ENCODE assay signal across 18 cellular contexts in genomic region chr11:12806113-12806512, GRCh38.
DNase-seq lines count a peak whose midpoint lies in the region; ATAC-seq, FAIRE-seq and TF ChIP-seq lines count a peak whose summit lies in the region.
"Had no signal": no experiment of that assay in that cellular context is flagged by ENCODE, and none has a peak within 500 bp of the region (broad histone marks: within the 10 kb centered on the region; RNA-seq: fewer than 3 reads in every experiment).

No MANE protein-coding gene starts in this region.

- H3K4me1 Mint-ChIP-seq in astrocyte (ENCODE audit: low read depth, unreplicated experiment): peaks cover 79% of the 10 kb centered on the region
- peaks cover 79% of the 10 kb centered on the region for H3K4me1 Mint-ChIP-seq in neural progenitor cell
- H3K4me1 Mint-ChIP-seq: CD8-positive, alpha-beta memory T cell had no signal

- ATAC-seq in lung (ENCODE audit: insufficient read depth, low FRiP score): no peak
- ATAC-seq: activated T-cell treated with anti-CD3 and anti-CD28 coated beads, Interleukin-2, amount 50 U/mL, for 72 hours; heart left ventricle had no signal

- 60 to 76% methylated on average over 2 of the region's 2 CpGs for WGBS in lung, 2 donors

- DNase-seq in NCI-H82 (lab: John Stamatoyannopoulos, UW) (peak; percentile 24), NCI-H82 treated with DMSO at 0.1 percent for 48 hours (lab: John Stamatoyannopoulos, UW; ENCODE audit: unreplicated experiment) (no peak), astrocyte (ENCODE audit: low read depth) (no peak), lung (ENCODE audit: low spot score) (peak; percentile 50), H7 (no peak), NCI-H146 (lab: John Stamatoyannopoulos, UW) (no peak), neural progenitor cell (ENCODE audit: low spot score) (no peak)
- no peak for DNase-seq in NK-92 treated with Interleukin-12 subunit alpha and Interleukin-12 subunit beta, amount 100 ng/mL, for 24 hours (lab: John Stamatoyannopoulos, UW)
- DNase-seq: ACHN; activated CD4-positive, alpha-beta T cell treated with anti-CD3 and anti-CD28 coated beads, Interleukin-2, amount 50 U/mL, for 48 hours; activated T-cell treated with anti-CD3 and anti-CD28 coated beads, Interleukin-2, amount 50 U/mL, for 72 hours; adrenal gland; CD8-positive, alpha-beta memory T cell; GF-D8; heart left ventricle; kidney glomerular epithelial cell; posterior cingulate gyrus had no signal

- H3F3A ChIP-seq in neural progenitor cell (ENCODE audit: low read depth): peaks cover 18% of the 10 kb centered on the region

- H3K27me3 Mint-ChIP-seq in astrocyte (ENCODE audit: low read depth, unreplicated experiment) (no peaks in the 10 kb centered on the region), neural progenitor cell (ENCODE audit: insufficient read depth, low read depth) (no peaks in the 10 kb centered on the region)

- H3K27ac Mint-ChIP-seq in astrocyte (ENCODE audit: unreplicated experiment): peak overlapping the region; percentile 54
- no peak overlapping the region for H3K27ac Mint-ChIP-seq in neural progenitor cell
- H3K27ac Mint-ChIP-seq: activated T-cell treated with anti-CD3 and anti-CD28 coated beads, Interleukin-2, amount 50 U/mL, for 72 hours; CD8-positive, alpha-beta memory T cell had no signal

- TF ChIP-seq CTCF in astrocyte (IDR thresholded peaks at IDR 0.05; ENCODE audit: insufficient read depth, low read depth, low read length) (no peak), lung (IDR thresholded peaks at IDR 0.05; ENCODE audit: control extremely low read depth, extremely low read depth) (no peak), neural progenitor cell (IDR thresholded peaks at IDR 0.05) (no peak)

- H3K36me3 Mint-ChIP-seq in astrocyte (ENCODE audit: low read depth, unreplicated experiment) (peaks cover 9% of the 10 kb centered on the region), neural progenitor cell (peaks cover 9% of the 10 kb centered on the region)
- H3K36me3 Mint-ChIP-seq: CD8-positive, alpha-beta memory T cell had no signal

- peaks cover 84% of the 10 kb centered on the region for H3K79me2 ChIP-seq in astrocyte (ENCODE audit: insufficient read depth, low read length)
- H3K79me2 ChIP-seq in neural progenitor cell (ENCODE audit: low read depth): peaks cover 100% of the 10 kb centered on the region

- H4K20me1 ChIP-seq in astrocyte (ENCODE audit: insufficient read depth, low read length) (peaks cover 64% of the 10 kb centered on the region), neural progenitor cell (ENCODE audit: low read depth) (peaks cover 96% of the 10 kb centered on the region)

- H3K9ac ChIP-seq in astrocyte (ENCODE audit: low read length): no peak overlapping the region
- H3K9ac ChIP-seq in neural progenitor cell: no peak overlapping the region

- H3K4me3 ChIP-seq in astrocyte (ENCODE audit: insufficient read depth, low read depth, low read length) (no peak overlapping the region), lung (no peak overlapping the region), H7 (ENCODE audit: insufficient read depth, low read depth, low read length) (no peak overlapping the region), neural progenitor cell (no peak overlapping the region)
- H3K4me3 ChIP-seq: adrenal gland, heart left ventricle had no signal

- H3K27me3 ChIP-seq in astrocyte (ENCODE audit: insufficient read depth, low read length) (no peaks in the 10 kb centered on the region), lung (ENCODE audit: control insufficient read depth, insufficient read depth) (no peaks in the 10 kb centered on the region), H7 (ENCODE audit: control insufficient read depth, insufficient read depth, low read length) (no peaks in the 10 kb centered on the region), neural progenitor cell (no peaks in the 10 kb centered on the region)
- H3K27me3 ChIP-seq: adrenal gland, heart left ventricle had no signal

- H3K4me2 ChIP-seq in astrocyte (ENCODE audit: low read length) (no peak overlapping the region), neural progenitor cell (no peak overlapping the region)

- H3K4me3 Mint-ChIP-seq in astrocyte (ENCODE audit: unreplicated experiment): no peak overlapping the region
- H3K4me3 Mint-ChIP-seq in neural progenitor cell: no peak overlapping the region
- H3K4me3 Mint-ChIP-seq: activated T-cell treated with anti-CD3 and anti-CD28 coated beads, Interleukin-2, amount 50 U/mL, for 72 hours; CD8-positive, alpha-beta memory T cell had no signal

- H3K4me1 ChIP-seq in astrocyte (ENCODE audit: insufficient read depth, low read length): peaks cover 55% of the 10 kb centered on the region
- H3K4me1 ChIP-seq in lung (ENCODE audit: control insufficient read depth in 2 of 2, insufficient read depth in 2 of 2, low read length in 2 of 2): peaks cover 23 to 31% of the 10 kb centered on the region in 2 donors
- peaks cover 65% of the 10 kb centered on the region for H3K4me1 ChIP-seq in neural progenitor cell

- no peaks in the 10 kb centered on the region for H3K36me3 ChIP-seq in astrocyte (ENCODE audit: insufficient read depth, low read length)
- no peaks in the 10 kb centered on the region for H3K36me3 ChIP-seq in lung (ENCODE audit: control insufficient read depth in 2 of 2, insufficient read depth in 2 of 2, low read length in 2 of 2)
- H3K36me3 ChIP-seq in H7 (replicated peaks; ENCODE audit: control insufficient read depth, insufficient read depth, low read length): no peaks in the 10 kb centered on the region
- H3K36me3 ChIP-seq in neural progenitor cell: no peaks in the 10 kb centered on the region
- H3K36me3 ChIP-seq: adrenal gland, heart left ventricle had no signal

- H3K27ac ChIP-seq in astrocyte (ENCODE audit: low read depth, low read length) (no peak overlapping the region), lung (ENCODE audit: low read depth in 1 of 2, low read length in 1 of 2) (peak overlapping the region in 1 of 2 donors; percentile 66), neural progenitor cell (no peak overlapping the region)
- H3K27ac ChIP-seq: adrenal gland, heart left ventricle had no signal

- H2AFZ ChIP-seq in astrocyte (ENCODE audit: low read depth, low read length) (no peak overlapping the region), neural progenitor cell (replicated peaks) (no peak overlapping the region)

- H3K9me3 Mint-ChIP-seq in astrocyte (ENCODE audit: unreplicated experiment): no peaks in the 10 kb centered on the region
- no peaks in the 10 kb centered on the region for H3K9me3 Mint-ChIP-seq in neural progenitor cell
- H3K9me3 Mint-ChIP-seq: activated T-cell treated with anti-CD3 and anti-CD28 coated beads, Interleukin-2, amount 50 U/mL, for 72 hours had no signal

- FAIRE-seq in astrocyte (lab: Jason Lieb, UNC): no peak
- FAIRE-seq: colon had no signal

- no peaks in the 10 kb centered on the region for H3K9me3 ChIP-seq in astrocyte (ENCODE audit: insufficient read depth, low read depth, low read length)
- H3K9me3 ChIP-seq in lung (ENCODE audit: control insufficient read depth in 2 of 2, insufficient read depth in 1 of 2, low read length in 1 of 2): no peaks in the 10 kb centered on the region
- no peaks in the 10 kb centered on the region for H3K9me3 ChIP-seq in neural progenitor cell (ENCODE audit: low read depth)
- H3K9me3 ChIP-seq: adrenal gland, heart left ventricle had no signal

Comparison
In these comparisons a context has a peak if more than half of its experiments do, and no peak if none do; other contexts are left out.
1. DNase-seq: peak in NCI-H82 (single experiment) and lung (single experiment); none in NCI-H82 treated with DMSO at 0.1 percent for 48 hours (single experiment), astrocyte (single experiment), H7 (single experiment), NCI-H146 (single experiment), NK-92 treated with Interleukin-12 subunit alpha and Interleukin-12 subunit beta, amount 100 ng/mL, for 24 hours (single experiment) and neural progenitor cell (single experiment).